Comparison of ENCODE assay signal across 20 cellular contexts in the genomic region with DNA sequence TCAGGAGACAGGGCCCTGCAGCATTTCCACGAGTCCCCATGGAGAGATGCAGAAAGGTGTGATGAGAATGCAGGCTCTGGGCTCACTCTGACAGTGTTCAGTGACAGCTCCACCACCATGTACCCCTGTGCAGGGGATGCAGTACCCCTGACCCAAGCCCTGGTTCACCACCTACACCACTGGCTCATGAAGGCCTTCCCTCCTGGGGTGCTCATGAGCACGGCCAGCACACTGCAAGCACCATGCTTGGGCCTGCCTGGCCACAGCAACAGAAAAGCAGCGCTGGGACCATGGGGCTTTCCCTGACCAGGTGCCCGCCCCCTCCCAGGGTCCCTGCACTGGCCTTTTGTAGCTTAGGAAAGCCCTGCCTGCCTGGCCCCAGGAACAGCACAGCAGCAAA. TPM values are rescaled to one million over a fixed set of nuclear protein-coding genes. Genes with fewer than 3 reads are reported as not detected.
DNase-seq lines count a peak whose midpoint lies in the region; ATAC-seq and TF ChIP-seq lines count a peak whose summit lies in the region.
"Had no signal": no experiment of that assay in that cellular context is flagged by ENCODE, and none has a peak within 500 bp of the region (broad histone marks: within the 10 kb centered on the region; RNA-seq: fewer than 3 reads in every experiment).

No MANE protein-coding gene starts in this region.

- H3K4me3 ChIP-seq in endodermal cell (ENCODE audit: low read length), result no peak overlapping the region
- H3K4me3 ChIP-seq: heart right ventricle, mucosa of descending colon, suprapubic skin had no signal

- WGBS in endodermal cell (ENCODE audit: insufficient coverage in 1 of 2, insufficient read length in 1 of 2), 2 experiments, result 89 to 90% methylated on average over 2 to 4 of the region's 4 CpGs

- peaks cover 61 to 65% of the 10 kb centered on the region in 2 donors for H3K4me1 Mint-ChIP-seq in natural killer cell treated with Interleukin-12 subunit alpha and Interleukin-12 subunit beta and Interleukin-15 and Interleukin-18, amount 100 ng/mL, for 72 hours (ENCODE audit: low read depth in 2 of 2)
- H3K4me1 Mint-ChIP-seq in natural killer cell (peaks cover 57 to 59% of the 10 kb centered on the region in 2 donors), endodermal cell (no peaks in the 10 kb centered on the region)
- H3K4me1 Mint-ChIP-seq in activated T-helper 2 cell treated with anti-CD3 and anti-CD28 coated beads, Interferon-gamma antibody, Interleukin-2, Interleukin-4, amounts not matched to agents 10 μg/mL and 5 μg/mL and 100 μg/mL, durations not matched to agents 14 hours and 24 hours and 36 hours (ENCODE audit: low read depth), result peaks cover 80% of the 10 kb centered on the region
- H3K4me1 Mint-ChIP-seq: brain, CD14-positive monocyte had no signal

- H3K36me3 ChIP-seq in endodermal cell (ENCODE audit: control insufficient read depth, insufficient read depth, low read length), result peaks cover 60% of the 10 kb centered on the region

- intact Hi-C loops in natural killer cell (cut with micrococcal nuclease) (no loop called here), sciatic nerve (cut with DNase I) (no loop called here)
- intact Hi-C loops in activated T-helper 2 cell treated with anti-CD3 and anti-CD28 coated beads, Interferon-gamma antibody, Interleukin-2, Interleukin-4, amounts not matched to agents 10 μg/mL and 5 μg/mL and 100 μg/mL, durations not matched to agents 14 hours and 24 hours and 36 hours (cut with micrococcal nuclease), result loop anchor here (10.0 kb wide), 1 partner anchor 335 kb away; no protein-coding TSS in a partner anchor

- H3K9me3 ChIP-seq in endodermal cell (ENCODE audit: control insufficient read depth, low read length), result no peaks in the 10 kb centered on the region
- H3K9me3 ChIP-seq: heart right ventricle, mucosa of descending colon, suprapubic skin had no signal

- no peak for ATAC-seq in natural killer cell treated with Interleukin-12 subunit alpha and Interleukin-12 subunit beta and Interleukin-15 and Interleukin-18, amount 100 ng/mL, for 72 hours
- ATAC-seq in natural killer cell (no peak), sciatic nerve (peak; percentile 21)
- ATAC-seq: heart right ventricle, left ventricle myocardium superior, mucosa of descending colon, SK-N-SH treated with all-trans-retinoic acid at 6 μM for 48 hours had no signal

- no peak overlapping the region for H3K27ac ChIP-seq in endodermal cell (ENCODE audit: low read depth, low read length)
- H3K27ac ChIP-seq: RWPE1 had no signal

- TF ChIP-seq CTCF in natural killer cell (IDR thresholded peaks at IDR 0.05) (no peak), endodermal cell (conservative IDR thresholded peaks at IDR 0.05) (no peak)

- no peak for DNase-seq in natural killer cell treated with Interleukin-12 subunit alpha and Interleukin-12 subunit beta and Interleukin-15 and Interleukin-18, amount 100 ng/mL, for 72 hours (ENCODE audit: low spot score)
- DNase-seq in natural killer cell (no peak), sciatic nerve (ENCODE audit: low spot score) (no peak), endodermal cell (no peak), NCI-H774 (lab: John Stamatoyannopoulos, UW) (no peak), NCI-H1417 treated with DMSO at 0.1 percent for 48 hours (lab: John Stamatoyannopoulos, UW) (no peak)
- DNase-seq in activated T-helper 2 cell treated with anti-CD3 and anti-CD28 coated beads, Interferon-gamma antibody, Interleukin-2, Interleukin-4, amounts not matched to agents 10 μg/mL and 5 μg/mL and 100 μg/mL, durations not matched to agents 14 hours and 24 hours and 36 hours (ENCODE audit: low spot score), result no peak
- DNase-seq: activated CD4-positive, alpha-beta T cell treated with anti-CD3 and anti-CD28 coated beads for 4 hours; DMS53; heart right ventricle; left ventricle myocardium superior; mucosa of descending colon; NCI-H1092; NCI-H2029 treated with DMSO at 0.1 percent for 48 hours had no signal

- peaks cover 0 to 2% of the 10 kb centered on the region in 2 donors for H3K27me3 Mint-ChIP-seq in natural killer cell treated with Interleukin-12 subunit alpha and Interleukin-12 subunit beta and Interleukin-15 and Interleukin-18, amount 100 ng/mL, for 72 hours
- H3K27me3 Mint-ChIP-seq in natural killer cell (ENCODE audit: low read depth in 2 of 2) (no peaks in the 10 kb centered on the region), endodermal cell (ENCODE audit: insufficient read depth) (no peaks in the 10 kb centered on the region)
- no peaks in the 10 kb centered on the region for H3K27me3 Mint-ChIP-seq in activated T-helper 2 cell treated with anti-CD3 and anti-CD28 coated beads, Interferon-gamma antibody, Interleukin-2, Interleukin-4, amounts not matched to agents 10 μg/mL and 5 μg/mL and 100 μg/mL, durations not matched to agents 14 hours and 24 hours and 36 hours (ENCODE audit: low read depth)
- H3K27me3 Mint-ChIP-seq: brain; dendritic cell treated with granulocyte-macrophage colony-stimulating factor and Interleukin-4, amounts not matched to agents 40 ng/mL and 50 ng/mL, for 4 days had no signal

- H3K4me3 Mint-ChIP-seq in natural killer cell treated with Interleukin-12 subunit alpha and Interleukin-12 subunit beta and Interleukin-15 and Interleukin-18, amount 100 ng/mL, for 72 hours, result peak overlapping the region; percentile 52
- H3K4me3 Mint-ChIP-seq in natural killer cell (no peak overlapping the region), endodermal cell (no peak overlapping the region)
- no peak overlapping the region for H3K4me3 Mint-ChIP-seq in activated T-helper 2 cell treated with anti-CD3 and anti-CD28 coated beads, Interferon-gamma antibody, Interleukin-2, Interleukin-4, amounts not matched to agents 10 μg/mL and 5 μg/mL and 100 μg/mL, durations not matched to agents 14 hours and 24 hours and 36 hours (ENCODE audit: low read depth)
- H3K4me3 Mint-ChIP-seq: brain; CD14-positive monocyte; dendritic cell treated with granulocyte-macrophage colony-stimulating factor and Interleukin-4, amounts not matched to agents 40 ng/mL and 50 ng/mL, for 4 days had no signal

- no peaks in the 10 kb centered on the region for H3K27me3 ChIP-seq in endodermal cell (ENCODE audit: control insufficient read depth, insufficient read depth, low read length, poor library complexity, severe bottlenecking)
- H3K27me3 ChIP-seq: heart right ventricle, suprapubic skin had no signal

- no peaks in the 10 kb centered on the region for H3K9me3 Mint-ChIP-seq in natural killer cell treated with Interleukin-12 subunit alpha and Interleukin-12 subunit beta and Interleukin-15 and Interleukin-18, amount 100 ng/mL, for 72 hours
- H3K9me3 Mint-ChIP-seq in natural killer cell (no peaks in the 10 kb centered on the region), endodermal cell (no peaks in the 10 kb centered on the region)
- no peaks in the 10 kb centered on the region for H3K9me3 Mint-ChIP-seq in activated T-helper 2 cell treated with anti-CD3 and anti-CD28 coated beads, Interferon-gamma antibody, Interleukin-2, Interleukin-4, amounts not matched to agents 10 μg/mL and 5 μg/mL and 100 μg/mL, durations not matched to agents 14 hours and 24 hours and 36 hours
- H3K9me3 Mint-ChIP-seq: brain; CD14-positive monocyte; dendritic cell treated with granulocyte-macrophage colony-stimulating factor and Interleukin-4, amounts not matched to agents 40 ng/mL and 50 ng/mL, for 4 days had no signal

- no peak overlapping the region for H3K9ac ChIP-seq in endodermal cell (ENCODE audit: extremely low read depth, low read length, poor library complexity, severe bottlenecking)

- H3K4me1 ChIP-seq in endodermal cell (ENCODE audit: control insufficient read depth, insufficient read depth, low read length), result no peaks in the 10 kb centered on the region
- H3K4me1 ChIP-seq: suprapubic skin had no signal

- H3K36me3 Mint-ChIP-seq in natural killer cell treated with Interleukin-12 subunit alpha and Interleukin-12 subunit beta and Interleukin-15 and Interleukin-18, amount 100 ng/mL, for 72 hours, result peaks cover 34% of the 10 kb centered on the region
- H3K36me3 Mint-ChIP-seq in natural killer cell (peaks cover 7% of the 10 kb centered on the region), endodermal cell (ENCODE audit: low read depth) (peaks cover 54% of the 10 kb centered on the region)
- H3K36me3 Mint-ChIP-seq in activated T-helper 2 cell treated with anti-CD3 and anti-CD28 coated beads, Interferon-gamma antibody, Interleukin-2, Interleukin-4, amounts not matched to agents 10 μg/mL and 5 μg/mL and 100 μg/mL, durations not matched to agents 14 hours and 24 hours and 36 hours (ENCODE audit: low read depth), result peaks cover 98% of the 10 kb centered on the region

- H3K27ac Mint-ChIP-seq in natural killer cell treated with Interleukin-12 subunit alpha and Interleukin-12 subunit beta and Interleukin-15 and Interleukin-18, amount 100 ng/mL, for 72 hours, result peak overlapping the region; percentile 78 to 80
- H3K27ac Mint-ChIP-seq in natural killer cell, result peak overlapping the region in 1 of 2 donors; percentile 73
- H3K27ac Mint-ChIP-seq in activated T-helper 2 cell treated with anti-CD3 and anti-CD28 coated beads, Interferon-gamma antibody, Interleukin-2, Interleukin-4, amounts not matched to agents 10 μg/mL and 5 μg/mL and 100 μg/mL, durations not matched to agents 14 hours and 24 hours and 36 hours, result peak overlapping the region; percentile 78
- no peak overlapping the region for H3K27ac Mint-ChIP-seq in endodermal cell
- H3K27ac Mint-ChIP-seq: brain; dendritic cell treated with granulocyte-macrophage colony-stimulating factor and Interleukin-4, amounts not matched to agents 40 ng/mL and 50 ng/mL, for 4 days had no signal

RNA-seq across cellular contexts. Expression of gene CXCR6, which starts 6.2 kb away (rescaled TPM):
- total RNA-seq in natural killer cell treated with Interleukin-12 subunit alpha and Interleukin-12 subunit beta and Interleukin-15 and Interleukin-18, amount 100 ng/mL, for 72 hours, result 1 to 10 TPM; 4.0 to 5.3 TPM
- total RNA-seq in natural killer cell (1 to 10 TPM in 2 of 3 donors, under 1 TPM in 1; 0.95 to 2.1 (median 1.7) TPM), sciatic nerve (0.49 TPM), endodermal cell (not detected)
- 9.3 and 10.7 TPM in 2 replicates for total RNA-seq in activated T-helper 2 cell treated with anti-CD3 and anti-CD28 coated beads, Interferon-gamma antibody, Interleukin-2, Interleukin-4, amounts not matched to agents 10 μg/mL and 5 μg/mL and 100 μg/mL, durations not matched to agents 14 hours and 24 hours and 36 hours
- polyA plus RNA-seq in endodermal cell (2013, experiment 1 of 2), result not detected
- not detected for polyA plus RNA-seq in endodermal cell (2013, experiment 2 of 2)

RNA-seq across cellular contexts. Expression of gene FYCO1, which starts 46.2 kb away (rescaled TPM):
- 10 to 100 TPM; 14.6 to 30.3 TPM for total RNA-seq in natural killer cell treated with Interleukin-12 subunit alpha and Interleukin-12 subunit beta and Interleukin-15 and Interleukin-18, amount 100 ng/mL, for 72 hours
- total RNA-seq in natural killer cell (10 to 100 TPM; 23.0 to 28.4 (median 27.5) TPM), sciatic nerve (60.6 TPM), endodermal cell (10 to 100 TPM; 11.3 to 11.8 TPM)
- total RNA-seq in activated T-helper 2 cell treated with anti-CD3 and anti-CD28 coated beads, Interferon-gamma antibody, Interleukin-2, Interleukin-4, amounts not matched to agents 10 μg/mL and 5 μg/mL and 100 μg/mL, durations not matched to agents 14 hours and 24 hours and 36 hours, result 19.6 and 20.2 TPM in 2 replicates
- 7.5 TPM for polyA plus RNA-seq in endodermal cell (2013, experiment 1 of 2)
- polyA plus RNA-seq in endodermal cell (2013, experiment 2 of 2), result 6.5 TPM
